28 cellular contexts compared by ENCODE assay signal in genomic region chr1:197786280-197786679, GRCh38.
"Had no signal": no experiment of that assay in that cellular context is flagged by ENCODE, and none has a peak within 500 bp of the region (broad histone marks: within the 10 kb centered on the region; RNA-seq: fewer than 3 reads in every experiment).

No MANE protein-coding gene starts in this region.

- H3K27me3 Mint-ChIP-seq: activated B cell treated with CpG ODN at 0.5 μM for 24 hours; activated CD4-positive, alpha-beta T cell treated with anti-CD3 and anti-CD28 coated beads, Interleukin-2, amount 10 ng/mL, durations not matched to agents 24 days and 14 days; activated CD8-positive, alpha-beta memory T cell treated with anti-CD3 and anti-CD28 coated beads, Interleukin-2, amount 10 ng/mL, durations not matched to agents 7 days and 5 days; activated naive CD4-positive, alpha-beta T cell treated with anti-CD3 and anti-CD28 coated beads, Interleukin-2, amount 10 ng/mL, durations not matched to agents 7 days and 5 days; activated naive CD8-positive, alpha-beta T cell treated with anti-CD3 and anti-CD28 coated beads for 36 hours; activated T-helper 17 cell treated with anti-CD3 and anti-CD28 coated beads, Interleukin-2, amount 50 U/mL, for 72 hours; T-cell had no signal

- H3K27ac Mint-ChIP-seq: activated B cell treated with CpG ODN at 0.5 μM for 24 hours; activated CD4-positive, alpha-beta T cell treated with anti-CD3 and anti-CD28 coated beads, Interleukin-2, amount 10 ng/mL, durations not matched to agents 24 days and 14 days; activated CD8-positive, alpha-beta memory T cell treated with anti-CD3 and anti-CD28 coated beads, Interleukin-2, amount 10 ng/mL, durations not matched to agents 7 days and 5 days; activated naive CD4-positive, alpha-beta T cell treated with anti-CD3 and anti-CD28 coated beads, Interleukin-2, amount 10 ng/mL, durations not matched to agents 7 days and 5 days; activated naive CD8-positive, alpha-beta T cell treated with anti-CD3 and anti-CD28 coated beads for 36 hours; activated T-helper 17 cell treated with anti-CD3 and anti-CD28 coated beads, Interleukin-2, amount 50 U/mL, for 72 hours; T-cell had no signal

- H3K4me1 Mint-ChIP-seq: activated CD8-positive, alpha-beta memory T cell treated with anti-CD3 and anti-CD28 coated beads, Interleukin-2, amount 10 ng/mL, durations not matched to agents 7 days and 5 days; activated naive CD4-positive, alpha-beta T cell treated with anti-CD3 and anti-CD28 coated beads, Interleukin-2, amount 10 ng/mL, durations not matched to agents 7 days and 5 days; activated naive CD8-positive, alpha-beta T cell treated with anti-CD3 and anti-CD28 coated beads for 36 hours; activated T-helper 17 cell treated with anti-CD3 and anti-CD28 coated beads, Interleukin-2, amount 50 U/mL, for 72 hours; T-cell had no signal

- H3K9me3 Mint-ChIP-seq: activated B cell treated with CpG ODN at 0.5 μM for 24 hours; activated naive CD4-positive, alpha-beta T cell treated with anti-CD3 and anti-CD28 coated beads, Interleukin-2, amount 10 ng/mL, durations not matched to agents 7 days and 5 days; activated naive CD8-positive, alpha-beta T cell treated with anti-CD3 and anti-CD28 coated beads for 36 hours; activated T-cell treated with anti-CD3 and anti-CD28 coated beads, Interleukin-2, amount 50 U/mL, for 4 hours; activated T-helper 17 cell treated with anti-CD3 and anti-CD28 coated beads, Interleukin-2, amount 50 U/mL, for 72 hours; T-cell had no signal

- ATAC-seq: activated CD8-positive, alpha-beta memory T cell treated with anti-CD3 and anti-CD28 coated beads, Interleukin-2, amount 10 ng/mL, durations not matched to agents 7 days and 5 days; activated T-cell treated with anti-CD3 and anti-CD28 coated beads, Interleukin-2, amount 50 U/mL, for 4 hours; activated T-helper 17 cell treated with anti-CD3 and anti-CD28 coated beads, Interleukin-2, amount 50 U/mL, for 72 hours; T-cell had no signal

- H3K27me3 ChIP-seq: brain microvascular endothelial cell, MG63, Peyer's patch had no signal

- H3K36me3 ChIP-seq: brain microvascular endothelial cell, MG63, Peyer's patch had no signal

- DNase-seq: activated B cell treated with CpG ODN at 0.5 μM for 24 hours; activated CD4-positive, alpha-beta T cell treated with anti-CD3 and anti-CD28 coated beads for 1 hour; activated CD4-positive, alpha-beta T cell treated with anti-CD3 and anti-CD28 coated beads, Interleukin-2, amount 10 ng/mL, durations not matched to agents 24 days and 14 days; activated CD4-positive, alpha-beta T cell treated with anti-CD3 and anti-CD28 coated beads, Interleukin-2, amount 50 U/mL, for 48 hours; activated CD8-positive, alpha-beta memory T cell treated with anti-CD3 and anti-CD28 coated beads, Interleukin-2, amount 10 ng/mL, durations not matched to agents 7 days and 5 days; activated gamma-delta T cell treated with Interleukin-2 at 50 U/mL for 16 hours; activated naive CD4-positive, alpha-beta T cell treated with anti-CD3 and anti-CD28 coated beads, Interleukin-2, amount 10 ng/mL, durations not matched to agents 7 days and 5 days; activated naive CD8-positive, alpha-beta T cell treated with anti-CD3 and anti-CD28 coated beads for 36 hours; activated T-cell treated with anti-CD3 and anti-CD28 coated beads, Interleukin-2, amount 50 U/mL, for 4 hours; brain microvascular endothelial cell; caudate nucleus; KG1; MV-4-11; NCI-H1092 treated with DMSO at 0.1 percent for 48 hours; NCI-H1417 treated with DMSO at 0.1 percent for 48 hours; NCI-H1694; NCI-H2029 treated with DMSO at 0.1 percent for 48 hours; NCI-H510A treated with DMSO at 0.1 percent for 48 hours; NCI-H69; NK-92 treated with Interleukin-12 subunit alpha and Interleukin-12 subunit beta, amount 100 ng/mL, for 24 hours; OCI-M1; Peyer's patch; SIG-M5; T-cell; T-helper 2 cell had no signal

- H3K4me3 Mint-ChIP-seq: activated B cell treated with CpG ODN at 0.5 μM for 24 hours; activated CD4-positive, alpha-beta T cell treated with anti-CD3 and anti-CD28 coated beads, Interleukin-2, amount 10 ng/mL, durations not matched to agents 24 days and 14 days; activated CD8-positive, alpha-beta memory T cell treated with anti-CD3 and anti-CD28 coated beads, Interleukin-2, amount 10 ng/mL, durations not matched to agents 7 days and 5 days; activated naive CD4-positive, alpha-beta T cell treated with anti-CD3 and anti-CD28 coated beads, Interleukin-2, amount 10 ng/mL, durations not matched to agents 7 days and 5 days; activated naive CD8-positive, alpha-beta T cell treated with anti-CD3 and anti-CD28 coated beads for 36 hours; activated T-cell treated with anti-CD3 and anti-CD28 coated beads, Interleukin-2, amount 50 U/mL, for 4 hours; activated T-helper 17 cell treated with anti-CD3 and anti-CD28 coated beads, Interleukin-2, amount 50 U/mL, for 72 hours; T-cell had no signal

- H3K9me3 ChIP-seq: MG63, Peyer's patch had no signal

- H3K27ac ChIP-seq: brain microvascular endothelial cell, Peyer's patch had no signal

- H3K36me3 Mint-ChIP-seq: activated CD8-positive, alpha-beta memory T cell treated with anti-CD3 and anti-CD28 coated beads, Interleukin-2, amount 10 ng/mL, durations not matched to agents 7 days and 5 days; activated naive CD4-positive, alpha-beta T cell treated with anti-CD3 and anti-CD28 coated beads, Interleukin-2, amount 10 ng/mL, durations not matched to agents 7 days and 5 days; activated naive CD8-positive, alpha-beta T cell treated with anti-CD3 and anti-CD28 coated beads for 36 hours; T-cell had no signal

- FAIRE-seq: TTC549 had no signal

- H3K4me3 ChIP-seq: MG63, Peyer's patch had no signal
